ENCODE assay signal across 6 cellular contexts in the genomic region with DNA sequence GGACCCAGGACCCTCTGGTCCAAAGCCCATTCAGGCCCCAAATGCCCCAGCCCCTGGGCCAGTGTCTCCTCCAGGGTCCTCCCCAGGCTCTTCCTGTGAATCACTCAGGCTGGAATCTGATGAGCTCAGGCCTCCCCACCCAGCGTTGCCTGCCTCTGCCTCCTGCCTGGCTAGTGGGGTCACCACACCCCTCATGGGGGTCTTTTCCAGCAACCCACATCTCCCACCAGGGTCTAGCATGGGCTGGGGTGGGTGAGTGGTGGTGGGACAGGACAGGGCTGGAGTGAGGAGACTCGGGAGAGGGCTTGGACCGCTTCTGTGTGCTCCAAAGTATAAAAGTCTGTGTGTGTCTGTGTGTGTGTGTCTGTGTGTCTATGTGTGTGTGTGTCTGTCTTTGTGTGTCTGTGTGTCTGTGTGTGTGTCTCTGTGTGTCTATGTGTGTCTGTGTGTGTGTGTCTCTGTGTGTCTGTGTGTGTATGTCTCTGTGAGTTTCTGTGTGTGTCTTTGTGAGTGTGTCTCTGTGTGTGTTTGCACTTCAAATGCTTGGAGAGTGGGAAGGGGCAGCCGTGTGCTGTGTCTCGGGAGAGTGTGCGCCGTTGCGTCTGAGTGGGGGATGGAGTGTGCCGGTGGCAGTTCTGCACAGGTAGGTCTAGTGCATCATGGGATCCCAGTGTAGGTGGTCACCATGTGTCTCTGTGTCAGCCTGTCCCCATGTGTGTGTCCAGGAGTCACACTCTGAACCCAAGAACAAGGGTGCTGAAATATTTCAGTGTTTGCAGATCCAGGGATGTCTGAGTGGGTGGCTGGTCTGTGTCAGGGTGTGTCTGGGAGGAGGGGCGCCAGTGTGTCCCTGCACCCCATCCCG. TPM values are rescaled to one million over a fixed set of nuclear protein-coding genes. Genes with fewer than 3 reads are reported as not detected.
A peak's percentile ranks its signal among the peaks of the same experiment; 100 is the strongest.
DNase-seq lines count a peak whose midpoint lies in the region; ATAC-seq and TF ChIP-seq lines count a peak whose summit lies in the region.

No MANE protein-coding gene starts in this region.

- H4K20me1 ChIP-seq in PC-9 (ENCODE audit: insufficient read depth), result no peaks in the 10 kb centered on the region

- H3K9me2 ChIP-seq in PC-9 (ENCODE audit: insufficient read depth), result no peaks in the 10 kb centered on the region

- DNase-seq in PC-9 (no peak), DMS79 treated with DMSO at 0.1 percent for 48 hours (lab: John Stamatoyannopoulos, UW) (no peak), NCI-H1436 treated with DMSO at 0.1 percent for 48 hours (lab: John Stamatoyannopoulos, UW) (no peak), NCI-H187 (lab: John Stamatoyannopoulos, UW) (no peak)
- DNase-seq in stimulated activated naive CD8-positive, alpha-beta T cell treated with anti-CD3 and anti-CD28 coated beads, Interleukin-15, amount 100 ng/mL, for 72 hours, result no peak

- H3K4me2 ChIP-seq in PC-9, result peak overlapping the region; percentile 26; the same call in 1 of the 2 replicates

- POLR2A ChIA-PET in PC-9 (lab: Charles Lee; ENCODE audit: unreplicated experiment), result interaction anchor here (0.6 kb wide), 2 partner anchors 15 to 60 kb away, joined by 4 to 6 read pairs; no protein-coding TSS in a partner anchor

- H3K27ac ChIP-seq in PC-9, result no peak overlapping the region
- H3K27ac ChIP-seq in esophagus (ENCODE audit: low read depth in 2 of 2, low read length in 1 of 2), result peak overlapping the region; percentile 40 to 59

- intact Hi-C loops in PC-9 (cut with micrococcal nuclease; ENCODE audit: unreplicated experiment), result loop anchor here (1.0 kb wide), 1 partner anchor 15 kb away; no protein-coding TSS in a partner anchor

- H3K36me3 ChIP-seq in PC-9 (ENCODE audit: low read depth) (no peaks in the 10 kb centered on the region), esophagus (ENCODE audit: control insufficient read depth in 2 of 2, insufficient read depth in 2 of 2, low read length in 1 of 2) (peaks cover 0 to 5% of the 10 kb centered on the region in 2 donors)

- H3K9me3 ChIP-seq in PC-9 (ENCODE audit: insufficient read depth, low read depth) (no peaks in the 10 kb centered on the region), esophagus (ENCODE audit: control insufficient read depth in 2 of 2, insufficient read depth in 1 of 2, low read depth in 1 of 2, low read length in 1 of 2) (no peaks in the 10 kb centered on the region)

- H3K4me1 Mint-ChIP-seq in stimulated activated naive CD8-positive, alpha-beta T cell treated with anti-CD3 and anti-CD28 coated beads, Interleukin-15, amount 100 ng/mL, for 72 hours, result peaks cover 59% of the 10 kb centered on the region

- peaks cover 10% of the 10 kb centered on the region; the same call in 1 of the 2 replicates for H3F3A ChIP-seq in PC-9 (ENCODE audit: insufficient read depth, low read depth)

- H3K4me3 ChIP-seq in PC-9, result no peak overlapping the region
- H3K4me3 ChIP-seq in esophagus (ENCODE audit: low read depth in 1 of 2, low read length in 2 of 2), result peak overlapping the region in 1 of 2 donors; percentile 8

- WGBS in esophagus, 2 donors, result 71 to 74% methylated on average over 11 of the region's 11 CpGs

- peak overlapping the region; percentile 13 to 22 for H3K27ac Mint-ChIP-seq in stimulated activated naive CD8-positive, alpha-beta T cell treated with anti-CD3 and anti-CD28 coated beads, Interleukin-15, amount 100 ng/mL, for 72 hours

- H3K27me3 ChIP-seq in PC-9 (ENCODE audit: insufficient read depth, low read depth) (no peaks in the 10 kb centered on the region), esophagus (ENCODE audit: control insufficient read depth in 1 of 2, insufficient read depth in 2 of 2, low read length in 2 of 2) (no peaks in the 10 kb centered on the region)

- H3K9me3 Mint-ChIP-seq in stimulated activated naive CD8-positive, alpha-beta T cell treated with anti-CD3 and anti-CD28 coated beads, Interleukin-15, amount 100 ng/mL, for 72 hours, result peaks cover 0 to 6% of the 10 kb centered on the region in 2 donors

- H3K4me3 Mint-ChIP-seq in stimulated activated naive CD8-positive, alpha-beta T cell treated with anti-CD3 and anti-CD28 coated beads, Interleukin-15, amount 100 ng/mL, for 72 hours, result peak overlapping the region; percentile 10 to 24

- CTCF ChIA-PET in PC-9 (lab: Charles Lee), result interaction anchor here (0.6 to 1.0 kb wide), 3 partner anchors 15 to 228 kb away, joined by 3 to 23 read pairs (median 5); no protein-coding TSS in a partner anchor

- H3K79me2 ChIP-seq in PC-9 (ENCODE audit: low read depth), result no peaks in the 10 kb centered on the region

- BruUV-seq in PC-9 (replicated peaks; lab: Mats Ljungman, UMichigan), result no TSS peak

- no peak for TF ChIP-seq CTCF in PC-9 (conservative IDR thresholded peaks at IDR 0.05)

- ATAC-seq in stimulated activated naive CD8-positive, alpha-beta T cell treated with anti-CD3 and anti-CD28 coated beads, Interleukin-15, amount 100 ng/mL, for 72 hours, result no peak

- no peak overlapping the region for H2AFZ ChIP-seq in PC-9

- H3K27me3 Mint-ChIP-seq in stimulated activated naive CD8-positive, alpha-beta T cell treated with anti-CD3 and anti-CD28 coated beads, Interleukin-15, amount 100 ng/mL, for 72 hours, result no peaks in the 10 kb centered on the region

- H3K4me1 ChIP-seq in PC-9 (replicated peaks; ENCODE audit: insufficient read depth) (peaks cover 34% of the 10 kb centered on the region), esophagus (ENCODE audit: control insufficient read depth in 2 of 2, insufficient read depth in 2 of 2, low read length in 1 of 2) (peaks cover 2 to 13% of the 10 kb centered on the region in 2 donors)

RNA-seq across cellular contexts. Expression of a gene that starts 8.8 kb away (rescaled TPM):
- 15.5 and 19.5 TPM in 2 replicates for total RNA-seq in PC-9 (2021)
- polyA plus RNA-seq in esophagus, result 10 to 100 TPM; 18.1 to 27.3 TPM

RNA-seq across cellular contexts. Expression of a gene that starts 10.6 kb away (rescaled TPM):
- total RNA-seq in PC-9 (2021), result not detected in 2 replicates
- 1 to 10 TPM; 1.4 to 3.3 TPM for polyA plus RNA-seq in esophagus

RNA-seq across cellular contexts. Expression of a gene that starts 17.5 kb away (rescaled TPM):
- total RNA-seq in PC-9 (2021), result 43.2 and 54.3 TPM in 2 replicates
- polyA plus RNA-seq in esophagus, result 10 to 100 TPM; 44.1 to 49.9 TPM

RNA-seq across cellular contexts. Expression of a gene that starts 20.0 kb away (rescaled TPM):
- total RNA-seq in PC-9 (2021), result 22.8 and 28.5 TPM in 2 replicates
- polyA plus RNA-seq in esophagus, result 1 to 10 TPM; 4.9 to 7.0 TPM

RNA-seq across cellular contexts. Expression of a gene that starts 35.7 kb away (rescaled TPM):
- 0.15 and 0.22 TPM in 2 replicates for total RNA-seq in PC-9 (2021)
- polyA plus RNA-seq in esophagus, result under 1 TPM; 0.01 to 0.04 TPM
